Comparison of ENCODE assay signal across 1 cellular context in the genomic region with DNA sequence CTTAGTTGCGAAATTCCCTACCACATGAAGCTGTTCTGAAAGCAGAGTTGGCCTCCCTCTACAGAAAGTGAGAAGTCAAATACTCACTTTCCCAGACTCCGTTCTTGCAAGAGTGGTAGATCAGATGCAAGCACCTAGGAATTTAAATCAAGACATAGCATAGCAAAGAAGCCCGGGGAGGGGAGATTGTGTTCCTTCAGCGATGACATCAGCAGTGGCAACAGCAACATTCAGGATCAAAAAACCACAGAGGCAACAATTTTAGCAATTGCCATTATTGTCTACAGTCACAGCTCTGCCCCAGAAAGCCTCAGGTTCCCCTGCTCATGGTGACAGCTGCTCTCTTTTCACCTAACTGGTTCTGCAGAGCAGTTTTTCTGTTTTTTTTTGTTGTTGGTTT.
TF ChIP-seq lines count a peak whose summit lies in the region.

No MANE protein-coding gene starts in this region.

TF ChIP-seq in GM23338, 12 proteins besides CTCF, POLR2A, EP300 and RAD21 (continued from another document):
- no peak for TF ChIP-seq NANOG (IDR thresholded peaks at IDR 0.05; ENCODE audit: borderline replicate concordance)
